10 cellular contexts compared by ENCODE assay signal in the genomic region with DNA sequence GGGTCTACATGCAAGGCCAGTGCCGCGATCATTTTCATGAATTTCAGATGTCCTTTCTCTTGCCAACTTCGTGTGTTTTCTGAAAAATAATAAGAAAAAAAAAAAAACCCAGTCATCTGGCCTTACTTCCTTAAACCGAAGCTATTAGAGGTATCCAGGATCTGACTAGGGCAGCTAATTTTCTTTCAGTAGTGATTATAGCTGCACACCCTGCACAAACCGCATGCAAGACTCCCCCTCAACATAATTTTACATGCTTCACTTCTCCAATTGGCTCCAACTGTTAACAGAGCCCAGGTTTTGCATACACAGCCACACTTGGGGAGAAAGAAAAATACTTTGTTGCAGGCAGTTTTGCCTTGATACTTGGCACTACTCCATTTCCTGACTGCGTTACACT. TPM values are rescaled to one million over a fixed set of nuclear protein-coding genes. Genes with fewer than 3 reads are reported as not detected.
A peak's percentile ranks its signal among the peaks of the same experiment; 100 is the strongest.
DNase-seq lines count a peak whose midpoint lies in the region; ATAC-seq and TF ChIP-seq lines count a peak whose summit lies in the region.
"Had no signal": no experiment of that assay in that cellular context is flagged by ENCODE, and none has a peak within 500 bp of the region (broad histone marks: within the 10 kb centered on the region; RNA-seq: fewer than 3 reads in every experiment).

No MANE protein-coding gene starts in this region.

- no peaks in the 10 kb centered on the region for H3K36me3 ChIP-seq in prostate gland

- H3K27ac Mint-ChIP-seq in chondrocyte (ENCODE audit: unreplicated experiment) = peak overlapping the region; percentile 67

- no peak for TF ChIP-seq POLR2A in prostate gland (IDR thresholded peaks at IDR 0.05)

- peak overlapping the region; percentile 18 for H3K4me3 ChIP-seq in GM12865 (ENCODE audit: low read depth, low read length)
- no peak overlapping the region for H3K4me3 ChIP-seq in prostate gland

- H3K9me3 ChIP-seq in prostate gland = no peaks in the 10 kb centered on the region

- H3K27me3 ChIP-seq in prostate gland (replicated peaks; ENCODE audit: insufficient read depth) = no peaks in the 10 kb centered on the region

- peaks cover 3% of the 10 kb centered on the region for H3K9me3 Mint-ChIP-seq in chondrocyte (ENCODE audit: low read depth)

- ATAC-seq in GM21526 (IDR thresholded peaks at IDR 0.05; ENCODE audit: low FRiP score, unreplicated experiment) (peak; percentile 76), HG03460 (IDR thresholded peaks at IDR 0.05; ENCODE audit: unreplicated experiment) (peak; percentile 60)
- ATAC-seq: stimulated activated naive CD8-positive, alpha-beta T cell treated with anti-CD3 and anti-CD28 coated beads, Interleukin-15, Interleukin-2, amounts not matched to agents 100 U/mL and 50 U/mL, for 24 hours had no signal

- H3K36me3 Mint-ChIP-seq in chondrocyte (ENCODE audit: low read depth) = no peaks in the 10 kb centered on the region

- H3K4me3 Mint-ChIP-seq in chondrocyte (ENCODE audit: unreplicated experiment) = no peak overlapping the region

- intact Hi-C loops in prostate gland (cut with DNase I) = no loop called here

- no peak for TF ChIP-seq CTCF in GM12865 (IDR thresholded peaks at IDR 0.05; ENCODE audit: insufficient read depth, low read depth, low read length, missing control alignments)
- TF ChIP-seq CTCF in chondrocyte (IDR thresholded peaks at IDR 0.05) = no peak
- no peak for TF ChIP-seq CTCF in prostate gland (IDR thresholded peaks at IDR 0.05)

- peaks cover 54% of the 10 kb centered on the region for H3K4me1 Mint-ChIP-seq in chondrocyte (ENCODE audit: low read depth)

- WGBS in prostate gland = 67% methylated on average over 6 of the region's 6 CpGs

- H3K4me1 ChIP-seq in prostate gland (replicated peaks) = no peaks in the 10 kb centered on the region

- DNase-seq in GM12865 (ENCODE audit: low read depth) (peak; percentile 92), chondrocyte (ENCODE audit: low spot score) (no peak), GDM1 (lab: John Stamatoyannopoulos, UW) (no peak), prostate gland (ENCODE audit: low spot score) (no peak), NCI-H2081 treated with DMSO at 0.1 percent for 48 hours (lab: John Stamatoyannopoulos, UW) (no peak), SHP77 (lab: John Stamatoyannopoulos, UW) (no peak)
- DNase-seq: stimulated activated naive CD8-positive, alpha-beta T cell treated with anti-CD3 and anti-CD28 coated beads, Interleukin-15, Interleukin-2, amounts not matched to agents 100 U/mL and 50 U/mL, for 24 hours had no signal

- H3K27ac ChIP-seq in prostate gland = no peak overlapping the region

- H3K27me3 Mint-ChIP-seq in chondrocyte (ENCODE audit: low read depth) = no peaks in the 10 kb centered on the region

RNA-seq across cellular contexts. Expression of a gene that starts 11.8 kb away (rescaled TPM):
- total RNA-seq in chondrocyte (0.94 to 2.9 TPM (median 2.7 TPM) in 3 replicates), prostate gland (10 to 100 TPM in 1 of 2 donors, 1 to 10 TPM in 1; 3.5 to 24.5 TPM)
- total RNA-seq: dermis microvascular lymphatic vessel endothelial cell had no signal
